ENCODE assay signal across 8 cellular contexts in the genomic region with DNA sequence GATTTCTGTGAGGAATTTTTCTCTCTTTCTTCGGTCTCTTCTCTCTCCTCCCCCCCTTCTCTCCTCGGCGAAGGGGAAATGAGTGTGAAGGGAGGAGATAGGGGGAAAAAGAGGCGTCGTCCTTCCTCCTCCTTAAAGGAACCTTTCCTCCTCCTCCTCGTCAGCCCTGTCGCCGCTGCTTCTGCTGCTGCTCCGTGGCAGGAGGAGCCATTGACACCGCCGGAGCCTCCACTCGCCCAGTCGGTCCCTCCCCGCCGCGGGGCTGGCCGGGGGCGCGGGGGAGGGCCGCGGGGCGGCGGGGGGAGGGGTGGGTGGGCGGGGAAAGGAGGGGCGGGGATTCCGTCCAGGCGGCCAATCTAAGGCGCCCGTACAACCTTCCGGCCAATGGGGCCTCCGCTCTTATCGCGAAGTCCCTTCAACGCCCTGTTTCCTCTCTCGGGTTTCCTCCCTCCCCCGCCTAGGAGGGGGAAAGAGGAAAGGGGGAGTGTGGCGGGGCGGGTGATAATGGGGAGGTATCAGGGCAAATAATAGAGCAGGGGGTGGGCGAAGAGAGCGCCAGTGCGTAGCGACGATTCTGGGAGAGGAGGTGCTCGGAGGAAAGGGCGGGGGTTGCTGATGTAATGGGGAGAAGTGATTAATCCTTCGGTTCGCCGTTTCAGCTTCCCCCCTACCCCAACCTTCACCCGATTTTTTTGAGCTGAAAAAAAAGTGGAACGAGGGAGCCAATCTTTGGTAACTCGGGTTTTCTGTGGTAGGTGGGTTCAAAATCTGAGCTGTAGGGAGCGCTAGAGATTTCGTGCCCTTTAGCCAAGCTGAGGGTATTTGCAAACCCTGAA. TPM values are rescaled to one million over a fixed set of nuclear protein-coding genes. Genes with fewer than 3 reads are reported as not detected.
DNase-seq lines count a peak whose midpoint lies in the region; ATAC-seq and TF ChIP-seq lines count a peak whose summit lies in the region.

A gene (minus strand): TSS at position 238 of the 836 bp plus-strand sequence. CDS start 778 bp downstream, outside the sequence.

- H3K4me1 ChIP-seq in osteoblast (ENCODE audit: insufficient read depth, low read length) (peaks cover 8% of the 10 kb centered on the region), thoracic aorta (ENCODE audit: control insufficient read depth in 1 of 2, low read depth in 2 of 2) (peaks cover 21 to 25% of the 10 kb centered on the region in 2 donors)

- H3K4me3 ChIP-seq in GM12865 (ENCODE audit: low read depth, low read length) (peak within 1 kb of the TSS; percentile 99), osteoblast (ENCODE audit: insufficient read depth, low read length) (peak within 1 kb of the TSS; percentile 90), thoracic aorta (peak within 1 kb of the TSS; percentile 100)

- H3K4me2 ChIP-seq in osteoblast (ENCODE audit: insufficient read depth, low read length) = peak within 1 kb of the TSS; percentile 86

- TF ChIP-seq CTCF in GM12865 (IDR thresholded peaks at IDR 0.05; ENCODE audit: insufficient read depth, low read depth, low read length, missing control alignments) (peak; percentile 63), glutamatergic neuron (IDR thresholded peaks at IDR 0.05; ENCODE audit: partially characterized antibody, unreplicated experiment) (peak; percentile 48), osteoblast (IDR thresholded peaks at IDR 0.05; ENCODE audit: extremely low read depth, low read depth, low read length) (peak; percentile 71), thoracic aorta (IDR thresholded peaks at IDR 0.05) (peak; percentile 53)

- peak within 1 kb of the TSS; percentile 90 for H2AFZ ChIP-seq in osteoblast (ENCODE audit: low read length)

- DNase-seq in GM12865 (ENCODE audit: low read depth) (peak; percentile 99), NCI-H1105 (lab: John Stamatoyannopoulos, UW) (peak; percentile 93), SKM-1 treated with dmso at 0.1 percent for 144 hours (lab: John Stamatoyannopoulos, UW; ENCODE audit: unreplicated experiment) (peak; percentile 97), glutamatergic neuron (peak; percentile 89), osteoblast (ENCODE audit: insufficient read length, low spot score, missing footprints) (peak; percentile 95), thoracic aorta (ENCODE audit: low spot score) (peak; percentile 96)

- H3K36me3 ChIP-seq in osteoblast (ENCODE audit: insufficient read depth, low read length) = no peaks in the 10 kb centered on the region
- H3K36me3 ChIP-seq in thoracic aorta = no peaks in the 10 kb centered on the region

- peak within 1 kb of the TSS; percentile 92 for H3K27ac Mint-ChIP-seq in activated naive CD8-positive, alpha-beta T cell
- peak within 1 kb of the TSS; percentile 92 for H3K27ac Mint-ChIP-seq in glutamatergic neuron (ENCODE audit: unreplicated experiment)

- peak within 1 kb of the TSS; percentile 94 for H3K4me3 Mint-ChIP-seq in activated naive CD8-positive, alpha-beta T cell
- peak within 1 kb of the TSS; percentile 97 for H3K4me3 Mint-ChIP-seq in glutamatergic neuron (ENCODE audit: unreplicated experiment)

- no peaks in the 10 kb centered on the region for H3K27me3 Mint-ChIP-seq in activated naive CD8-positive, alpha-beta T cell
- peaks cover 13% of the 10 kb centered on the region for H3K27me3 Mint-ChIP-seq in glutamatergic neuron (ENCODE audit: unreplicated experiment)

- H3K4me1 Mint-ChIP-seq in activated naive CD8-positive, alpha-beta T cell (ENCODE audit: low read depth) = peaks cover 45% of the 10 kb centered on the region
- peaks cover 15% of the 10 kb centered on the region for H3K4me1 Mint-ChIP-seq in glutamatergic neuron (ENCODE audit: low read depth, unreplicated experiment)

- no peaks in the 10 kb centered on the region for H3K27me3 ChIP-seq in osteoblast (ENCODE audit: insufficient read depth, low read length)
- no peaks in the 10 kb centered on the region for H3K27me3 ChIP-seq in thoracic aorta (replicated peaks; ENCODE audit: insufficient read depth)

- peaks cover 42% of the 10 kb centered on the region for H3K79me2 ChIP-seq in osteoblast (ENCODE audit: insufficient read depth, low read length)

- H3K9me3 Mint-ChIP-seq in activated naive CD8-positive, alpha-beta T cell (ENCODE audit: low read depth) = no peaks in the 10 kb centered on the region
- H3K9me3 Mint-ChIP-seq in glutamatergic neuron (ENCODE audit: unreplicated experiment) = peaks cover 13% of the 10 kb centered on the region

- H3K9me3 ChIP-seq in osteoblast (ENCODE audit: low read depth, low read length) (no peaks in the 10 kb centered on the region), thoracic aorta (no peaks in the 10 kb centered on the region)

- peaks cover 30% of the 10 kb centered on the region for H4K20me1 ChIP-seq in osteoblast (ENCODE audit: insufficient read depth, low read length)

- ATAC-seq in HG02642 (IDR thresholded peaks at IDR 0.05; ENCODE audit: poor library complexity, unreplicated experiment) = peak; percentile 90
- ATAC-seq in thoracic aorta (ENCODE audit: insufficient number of reproducible peaks, low FRiP score, low read depth) = peak; percentile 94

- no peaks in the 10 kb centered on the region for H3K36me3 Mint-ChIP-seq in activated naive CD8-positive, alpha-beta T cell
- peaks cover 5% of the 10 kb centered on the region for H3K36me3 Mint-ChIP-seq in glutamatergic neuron (ENCODE audit: unreplicated experiment)

- H3K27ac ChIP-seq in osteoblast (ENCODE audit: low read depth, low read length) (peak within 1 kb of the TSS; percentile 93), thoracic aorta (peak within 1 kb of the TSS; percentile 95 to 99)

RNA-seq across cellular contexts. Expression of the gene that starts here (rescaled TPM):
- total RNA-seq in glutamatergic neuron (ENCODE audit: unreplicated experiment) (135 TPM), osteoblast (56.6 and 57.9 TPM in 2 replicates), thoracic aorta (10 to 100 TPM; 53.8 to 99.8 TPM)

Comparison
In these comparisons a context has a peak if more than half of its experiments do, and no peak if none do; other contexts are left out.
1. Peak in every context shown above with its lines: DNase-seq, ATAC-seq, H3K4me3 ChIP-seq and H3K27ac ChIP-seq.